In the genomic region with DNA sequence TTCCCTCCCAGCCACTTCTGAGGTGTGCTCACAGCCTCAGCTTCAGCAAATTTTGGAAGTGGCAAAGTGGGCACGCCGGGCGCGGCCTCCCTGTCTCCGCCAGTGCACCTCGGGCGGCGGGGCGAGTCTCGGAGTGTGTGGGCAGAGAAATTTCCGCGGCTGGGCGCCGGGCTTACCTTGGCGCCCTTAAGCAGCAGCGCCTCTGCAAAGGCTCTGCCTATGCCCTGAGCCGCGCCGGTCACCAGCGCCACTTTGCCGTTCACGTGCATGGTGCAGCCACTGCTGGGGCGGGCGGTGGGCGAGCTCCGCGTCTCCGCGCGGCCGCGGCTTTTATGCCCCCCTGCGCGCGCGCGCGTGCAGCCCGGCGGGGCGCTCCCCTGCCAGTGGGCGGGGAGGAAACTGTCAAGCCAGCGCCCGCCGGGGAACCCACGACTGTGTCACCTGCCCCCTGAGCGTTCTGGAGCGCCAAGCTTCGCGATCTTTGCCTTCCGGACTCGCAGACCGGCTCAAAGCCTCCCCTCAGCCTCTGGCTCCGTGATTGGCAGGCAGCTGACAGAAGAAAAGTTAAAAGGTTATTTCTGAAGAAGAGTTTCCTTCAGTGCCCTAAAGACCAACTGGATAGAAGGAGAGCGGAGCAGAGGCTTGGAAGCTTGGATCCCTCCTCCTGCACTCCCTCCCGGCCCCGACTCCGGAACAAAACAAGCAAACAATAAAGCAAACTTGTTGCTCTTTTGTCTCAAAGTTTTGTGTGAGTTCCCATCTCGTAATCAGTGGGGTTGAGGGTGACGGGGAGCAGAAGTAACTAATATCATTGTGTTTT, we compare ENCODE assay signal across 8 cellular contexts. TPM values are rescaled to one million over a fixed set of nuclear protein-coding genes. Genes with fewer than 3 reads are reported as not detected.
DNase-seq lines count a peak whose midpoint lies in the region; ATAC-seq and TF ChIP-seq lines count a peak whose summit lies in the region.

A gene (minus strand): TSS at position 306 of the 820 bp plus-strand sequence. CDS start 37 bp downstream, at position 269.

- H3K4me3 Mint-ChIP-seq in activated T-cell treated with anti-CD3 and anti-CD28 coated beads, Interleukin-2, amount 50 U/mL, for 72 hours: peak within 1 kb of the TSS; percentile 82 to 85

- H3K9me3 ChIP-seq in NT2/D1 (ENCODE audit: insufficient read depth, low read length): no peaks in the 10 kb centered on the region
- H3K9me3 ChIP-seq in neutrophil: no peaks in the 10 kb centered on the region
- H3K9me3 ChIP-seq in thyroid gland: no peaks in the 10 kb centered on the region

- peak; percentile 73 for ATAC-seq in HG03064 (IDR thresholded peaks at IDR 0.05; ENCODE audit: low read depth, unreplicated experiment)
- peak; percentile 92 to 94 for ATAC-seq in activated T-cell treated with anti-CD3 and anti-CD28 coated beads, Interleukin-2, amount 50 U/mL, for 72 hours (replicated peaks in 1 of 2)

- H3K9ac ChIP-seq in NT2/D1 (ENCODE audit: insufficient read length, low read depth): peak within 1 kb of the TSS; percentile 64

- no peaks in the 10 kb centered on the region for H3K36me3 ChIP-seq in NT2/D1 (ENCODE audit: insufficient read depth, insufficient read length, low read length)
- no peaks in the 10 kb centered on the region for H3K36me3 ChIP-seq in neutrophil
- no peaks in the 10 kb centered on the region for H3K36me3 ChIP-seq in thyroid gland

- peaks cover 19% of the 10 kb centered on the region for H3K27me3 Mint-ChIP-seq in activated T-cell treated with anti-CD3 and anti-CD28 coated beads, Interleukin-2, amount 50 U/mL, for 72 hours (ENCODE audit: low read depth)

- peaks cover 0 to 2% of the 10 kb centered on the region in 2 donors for H3K36me3 Mint-ChIP-seq in activated T-cell treated with anti-CD3 and anti-CD28 coated beads, Interleukin-2, amount 50 U/mL, for 72 hours (ENCODE audit: insufficient read depth in 2 of 2)

- peaks cover 43% of the 10 kb centered on the region for H3K27me3 ChIP-seq in NT2/D1 (ENCODE audit: insufficient read depth, insufficient read length)
- peaks cover 69% of the 10 kb centered on the region for H3K27me3 ChIP-seq in neutrophil
- no peaks in the 10 kb centered on the region for H3K27me3 ChIP-seq in thyroid gland

- TF ChIP-seq CTCF in foreskin fibroblast (IDR thresholded peaks at IDR 0.05; ENCODE audit: low read depth, low read length): no peak
- no peak for TF ChIP-seq CTCF in neutrophil (IDR thresholded peaks at IDR 0.05)
- no peak for TF ChIP-seq CTCF in thyroid gland (IDR thresholded peaks at IDR 0.05)

- WGBS in thyroid gland, 2 donors: 1 to 2% methylated on average over 14 to 24 of the region's 60 CpGs

- no peaks in the 10 kb centered on the region for H3K4me1 ChIP-seq in NT2/D1 (ENCODE audit: insufficient read depth, insufficient read length)
- peaks cover 21 to 29% of the 10 kb centered on the region in 2 experiments for H3K4me1 ChIP-seq in neutrophil (ENCODE audit: control insufficient read depth in 1 of 2, insufficient read depth in 1 of 2, low read depth in 1 of 2, low read length in 1 of 2)
- peaks cover 0 to 5% of the 10 kb centered on the region in 2 donors for H3K4me1 ChIP-seq in thyroid gland

- TF ChIP-seq POLR2A in thyroid gland (IDR thresholded peaks at IDR 0.05): peak in 1 of 2 donors; percentile 33

- H3K9me3 Mint-ChIP-seq in activated T-cell treated with anti-CD3 and anti-CD28 coated beads, Interleukin-2, amount 50 U/mL, for 72 hours: no peaks in the 10 kb centered on the region

- peaks cover 27% of the 10 kb centered on the region for H3K4me1 Mint-ChIP-seq in activated T-cell treated with anti-CD3 and anti-CD28 coated beads, Interleukin-2, amount 50 U/mL, for 72 hours (ENCODE audit: low read depth)

- H3K27ac ChIP-seq in neutrophil: no peak within 1 kb of the TSS
- H3K27ac ChIP-seq in thyroid gland: peak within 1 kb of the TSS in 1 of 3 donors; percentile 16

- intact Hi-C loops in thyroid gland (cut with DNase I): no loop called here

- H3K27ac Mint-ChIP-seq in activated T-cell treated with anti-CD3 and anti-CD28 coated beads, Interleukin-2, amount 50 U/mL, for 72 hours: no peak within 1 kb of the TSS

- DNase-seq in DMS 273 (lab: John Stamatoyannopoulos, UW; ENCODE audit: unreplicated experiment) (peak; percentile 13), DMS 273 treated with DMSO at 0.1 percent for 48 hours (lab: John Stamatoyannopoulos, UW) (no peak), NT2/D1 (ENCODE audit: low read depth, low spot score) (no peak), foreskin fibroblast (peak in 1 of 2 donors; percentile 19), thyroid gland (peak; percentile 59 to 64)
- peak; percentile 64 to 82 for DNase-seq in activated T-cell treated with anti-CD3 and anti-CD28 coated beads, Interleukin-2, amount 50 U/mL, for 72 hours

- H3K4me3 ChIP-seq in NT2/D1 (ENCODE audit: insufficient read length, low read depth) (peak within 1 kb of the TSS; percentile 53), foreskin fibroblast (ENCODE audit: low read depth in 1 of 2, low read length in 2 of 2) (peak within 1 kb of the TSS; percentile 22 to 55), neutrophil (ENCODE audit: low read depth in 1 of 2, low read length in 1 of 2) (peak within 1 kb of the TSS; percentile 56 to 60), thyroid gland (replicated peaks in 1 of 3) (peak within 1 kb of the TSS in 2 of 3 donors; percentile 21 to 40)

RNA-seq across cellular contexts. Expression of the gene that starts here (rescaled TPM):
- 1 to 10 TPM; 5.2 to 7.2 TPM for total RNA-seq in activated T-cell treated with anti-CD3 and anti-CD28 coated beads, Interleukin-2, amount 50 U/mL, for 72 hours
- 1 to 10 TPM; 1.9 to 4.1 (median 2.7) TPM for total RNA-seq in thyroid gland

Comparison
In these comparisons a context has a peak if more than half of its experiments do, and no peak if none do; other contexts are left out.
1. DNase-seq: peak in DMS 273 (single experiment), activated T-cell treated with anti-CD3 and anti-CD28 coated beads, Interleukin-2, amount 50 U/mL, for 72 hours (2 of 2) and thyroid gland (2 of 2); none in DMS 273 treated with DMSO at 0.1 percent for 48 hours (single experiment) and NT2/D1 (single experiment).
2. Peak in every context shown above with its lines, with median percentiles within 50 percentile points of each other: H3K4me3 ChIP-seq.